9 cellular contexts compared by ENCODE assay signal in the genomic region with DNA sequence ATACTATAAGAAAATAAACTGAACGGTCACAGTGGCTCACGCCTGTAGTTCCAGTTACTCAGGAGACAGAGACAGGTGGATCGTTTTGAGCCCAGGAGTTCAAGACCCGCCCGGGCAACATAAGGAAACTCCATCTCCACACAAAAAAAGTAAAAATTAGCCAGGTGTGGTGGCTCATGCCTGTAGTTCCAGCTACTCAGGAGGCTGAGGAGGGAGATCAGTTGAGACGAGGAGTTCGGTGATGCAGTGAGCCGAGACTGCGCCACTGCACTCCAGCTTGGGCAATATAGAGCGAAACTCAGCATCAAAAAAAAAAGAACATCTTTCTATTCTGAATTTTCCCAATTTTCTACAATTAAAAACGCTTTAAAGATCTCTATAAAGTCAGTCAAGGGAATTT.
DNase-seq lines count a peak whose midpoint lies in the region; TF ChIP-seq lines count a peak whose summit lies in the region.
"Had no signal": no experiment of that assay in that cellular context is flagged by ENCODE, and none has a peak within 500 bp of the region (broad histone marks: within the 10 kb centered on the region; RNA-seq: fewer than 3 reads in every experiment).

No MANE protein-coding gene starts in this region.

- H3K36me3 ChIP-seq in WERI-Rb-1 = peaks cover 4% of the 10 kb centered on the region
- peaks cover 13% of the 10 kb centered on the region; the same call in 1 of the 2 replicates for H3K36me3 ChIP-seq in iPS-20b (ENCODE audit: insufficient read depth, low read depth, low read length)
- H3K36me3 ChIP-seq in stomach smooth muscle (ENCODE audit: control insufficient read depth in 2 of 2, insufficient read depth in 2 of 2, low read length in 2 of 2) = no peaks in the 10 kb centered on the region

- peak overlapping the region; percentile 96 for H3K4me3 Mint-ChIP-seq in activated naive CD4-positive, alpha-beta T cell treated with anti-CD3 and anti-CD28 coated beads, Interleukin-2, amount 10 ng/mL, durations not matched to agents 7 days and 5 days

- H3K9me3 ChIP-seq in WERI-Rb-1 (ENCODE audit: severe bottlenecking) (no peaks in the 10 kb centered on the region), iPS-20b (ENCODE audit: insufficient read depth, low read depth, low read length) (no peaks in the 10 kb centered on the region), stomach smooth muscle (ENCODE audit: control insufficient read depth in 2 of 2, low read length in 2 of 2) (no peaks in the 10 kb centered on the region)

- peak overlapping the region; percentile 78 for H3K4me3 ChIP-seq in WERI-Rb-1 (ENCODE audit: low read depth, low read length)
- H3K4me3 ChIP-seq in iPS-20b (ENCODE audit: low read length) = peak overlapping the region; percentile 85
- H3K4me3 ChIP-seq in stomach smooth muscle (ENCODE audit: low read length in 2 of 2) = peak overlapping the region; percentile 92 to 100

- H3K4me1 ChIP-seq in iPS-20b (ENCODE audit: insufficient read depth, low read length) = peaks cover 11% of the 10 kb centered on the region; the same call in 1 of the 2 replicates
- H3K4me1 ChIP-seq in stomach smooth muscle (ENCODE audit: control insufficient read depth, insufficient read depth, low read length) = peaks cover 5% of the 10 kb centered on the region

- peak overlapping the region; percentile 98 for H3K27ac Mint-ChIP-seq in activated naive CD4-positive, alpha-beta T cell treated with anti-CD3 and anti-CD28 coated beads, Interleukin-2, amount 10 ng/mL, durations not matched to agents 7 days and 5 days

- no peak for TF ChIP-seq CTCF in WERI-Rb-1 (IDR thresholded peaks at IDR 0.05; ENCODE audit: low read depth, low read length)

- peaks cover 4% of the 10 kb centered on the region for H3K9me3 Mint-ChIP-seq in activated naive CD4-positive, alpha-beta T cell treated with anti-CD3 and anti-CD28 coated beads, Interleukin-2, amount 10 ng/mL, durations not matched to agents 7 days and 5 days

- peaks cover 42% of the 10 kb centered on the region for H3K4me1 Mint-ChIP-seq in activated naive CD4-positive, alpha-beta T cell treated with anti-CD3 and anti-CD28 coated beads, Interleukin-2, amount 10 ng/mL, durations not matched to agents 7 days and 5 days

- peak overlapping the region; percentile 86; the same call in 1 of the 2 replicates for H3K9ac ChIP-seq in iPS-20b (ENCODE audit: low read depth, low read length)
- peak overlapping the region in 1 of 2 donors; percentile 95 for H3K9ac ChIP-seq in stomach smooth muscle (ENCODE audit: low read length in 2 of 2)

- H3K27me3 Mint-ChIP-seq in activated naive CD4-positive, alpha-beta T cell treated with anti-CD3 and anti-CD28 coated beads, Interleukin-2, amount 10 ng/mL, durations not matched to agents 7 days and 5 days = no peaks in the 10 kb centered on the region

- peaks cover 14% of the 10 kb centered on the region for H3K36me3 Mint-ChIP-seq in activated naive CD4-positive, alpha-beta T cell treated with anti-CD3 and anti-CD28 coated beads, Interleukin-2, amount 10 ng/mL, durations not matched to agents 7 days and 5 days

- no peak for DNase-seq in activated naive CD4-positive, alpha-beta T cell treated with anti-CD3 and anti-CD28 coated beads, Interleukin-2, amount 10 ng/mL, durations not matched to agents 7 days and 5 days
- DNase-seq in activated naive CD4-positive, alpha-beta T cell (lab: John Stamatoyannopoulos, UW) = no peak
- DNase-seq in WERI-Rb-1 = no peak
- no peak for DNase-seq in islet precursor cell
- no peak for DNase-seq in globus pallidus (ENCODE audit: low spot score)
- DNase-seq in activated CD4-positive, CD25-positive, alpha-beta regulatory T cell (lab: John Stamatoyannopoulos, UW) = no peak
- DNase-seq: NCI-H1092 had no signal

- H3K27me3 ChIP-seq in WERI-Rb-1 (ENCODE audit: insufficient read depth, low read depth, severe bottlenecking) (no peaks in the 10 kb centered on the region), iPS-20b (ENCODE audit: insufficient read depth, low read length) (no peaks in the 10 kb centered on the region), stomach smooth muscle (ENCODE audit: control insufficient read depth in 1 of 2, insufficient read depth in 2 of 2, low read length in 2 of 2) (no peaks in the 10 kb centered on the region)

- H3K27ac ChIP-seq in WERI-Rb-1 = no peak overlapping the region; the same call in 1 of the 2 replicates
- no peak overlapping the region for H3K27ac ChIP-seq in iPS-20b (ENCODE audit: low read length)
- H3K27ac ChIP-seq in stomach smooth muscle (ENCODE audit: low read length) = no peak overlapping the region

- CTCF ChIA-PET in activated naive CD4-positive, alpha-beta T cell treated with anti-CD3 and anti-CD28 coated beads, Interleukin-2, amount 10 ng/mL, durations not matched to agents 7 days and 5 days (lab: Charles Lee) = interaction anchor here (0.6 to 3.0 kb wide), 8 partner anchors 15 to 202 kb away, joined by 3 to 9 read pairs (median 3); partner anchors contain the start of genes GPR160, LRRC34 and LRRIQ4
